In the genomic region with DNA sequence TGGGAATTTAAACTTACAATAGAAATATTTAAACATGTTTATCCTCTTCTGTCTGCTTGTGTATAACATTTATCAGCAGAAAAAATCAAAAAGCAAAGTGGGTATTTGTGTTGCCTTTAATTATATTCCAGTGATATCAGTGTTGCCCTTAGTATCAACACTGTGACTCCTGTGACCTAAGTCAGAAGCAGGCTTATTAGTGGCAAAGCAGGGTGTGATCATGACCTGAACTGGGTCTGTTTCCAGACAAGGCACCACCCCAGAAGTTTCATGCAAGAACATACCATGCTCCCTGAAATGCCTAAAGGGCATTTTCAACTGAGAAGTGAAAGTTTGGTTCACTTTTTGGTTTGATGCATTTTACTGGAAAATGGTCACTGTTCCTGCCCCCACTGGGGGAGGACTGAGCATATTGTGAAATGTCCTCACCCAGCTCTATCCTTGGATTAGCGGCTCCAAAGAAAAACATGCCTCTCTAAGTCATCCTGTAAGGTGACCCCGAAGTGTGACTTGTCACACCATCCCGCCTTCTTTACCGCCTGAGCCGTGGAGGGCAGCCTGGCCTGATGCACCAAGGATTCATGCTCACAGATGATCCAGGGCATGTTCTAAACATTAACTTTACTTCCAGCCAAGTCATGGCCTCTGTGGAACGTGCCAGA, we compare ENCODE assay signal across 1 cellular context.
A peak's percentile ranks its signal among the peaks of the same experiment; 100 is the strongest.
TF ChIP-seq lines count a peak whose summit lies in the region.

No MANE protein-coding gene starts in this region.

TF ChIP-seq in IMR-90, 13 proteins besides CTCF, POLR2A, EP300 and RAD21:
- no peak for TF ChIP-seq BHLHE40 (IDR thresholded peaks at IDR 0.05; ENCODE audit: low read depth, low read length)
- peak; percentile 37; the same call in 1 of the 2 replicates for TF ChIP-seq CEBPB (IDR thresholded peaks at IDR 0.05; ENCODE audit: low read depth, low read length)
- TF ChIP-seq NFE2L2 (IDR thresholded peaks at IDR 0.05; ENCODE audit: low read depth, low read length): no peak
- TF ChIP-seq RCOR1 (IDR thresholded peaks at IDR 0.05; ENCODE audit: insufficient replicate concordance, low read length): no peak
- TF ChIP-seq MAFK (IDR thresholded peaks at IDR 0.05; ENCODE audit: low read depth, low read length): no peak
- TF ChIP-seq, protein P1, sequence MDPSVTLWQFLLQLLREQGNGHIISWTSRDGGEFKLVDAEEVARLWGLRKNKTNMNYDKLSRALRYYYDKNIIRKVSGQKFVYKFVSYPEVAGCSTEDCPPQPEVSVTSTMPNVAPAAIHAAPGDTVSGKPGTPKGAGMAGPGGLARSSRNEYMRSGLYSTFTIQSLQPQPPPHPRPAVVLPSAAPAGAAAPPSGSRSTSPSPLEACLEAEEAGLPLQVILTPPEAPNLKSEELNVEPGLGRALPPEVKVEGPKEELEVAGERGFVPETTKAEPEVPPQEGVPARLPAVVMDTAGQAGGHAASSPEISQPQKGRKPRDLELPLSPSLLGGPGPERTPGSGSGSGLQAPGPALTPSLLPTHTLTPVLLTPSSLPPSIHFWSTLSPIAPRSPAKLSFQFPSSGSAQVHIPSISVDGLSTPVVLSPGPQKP (IDR thresholded peaks at IDR 0.05; ENCODE audit: borderline replicate concordance, low read depth, low read length): no peak
- no peak for TF ChIP-seq RFX5 (IDR thresholded peaks at IDR 0.05; ENCODE audit: low read depth, low read length)
- TF ChIP-seq SMC3 (IDR thresholded peaks at IDR 0.05; ENCODE audit: low read depth, low read length): no peak
- TF ChIP-seq MXI1 (IDR thresholded peaks at IDR 0.05; ENCODE audit: borderline replicate concordance, low read depth, low read length): no peak
- TF ChIP-seq, protein P2, sequence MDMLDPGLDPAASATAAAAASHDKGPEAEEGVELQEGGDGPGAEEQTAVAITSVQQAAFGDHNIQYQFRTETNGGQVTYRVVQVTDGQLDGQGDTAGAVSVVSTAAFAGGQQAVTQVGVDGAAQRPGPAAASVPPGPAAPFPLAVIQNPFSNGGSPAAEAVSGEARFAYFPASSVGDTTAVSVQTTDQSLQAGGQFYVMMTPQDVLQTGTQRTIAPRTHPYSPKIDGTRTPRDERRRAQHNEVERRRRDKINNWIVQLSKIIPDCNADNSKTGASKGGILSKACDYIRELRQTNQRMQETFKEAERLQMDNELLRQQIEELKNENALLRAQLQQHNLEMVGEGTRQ (IDR thresholded peaks at IDR 0.05; ENCODE audit: low read depth, low read length): no peak
- TF ChIP-seq MAZ (IDR thresholded peaks at IDR 0.05; ENCODE audit: borderline replicate concordance, low read depth, low read length): peak; percentile 26; the same call in 1 of the 2 replicates
